1 cellular context compared by ENCODE assay signal in the genomic region with DNA sequence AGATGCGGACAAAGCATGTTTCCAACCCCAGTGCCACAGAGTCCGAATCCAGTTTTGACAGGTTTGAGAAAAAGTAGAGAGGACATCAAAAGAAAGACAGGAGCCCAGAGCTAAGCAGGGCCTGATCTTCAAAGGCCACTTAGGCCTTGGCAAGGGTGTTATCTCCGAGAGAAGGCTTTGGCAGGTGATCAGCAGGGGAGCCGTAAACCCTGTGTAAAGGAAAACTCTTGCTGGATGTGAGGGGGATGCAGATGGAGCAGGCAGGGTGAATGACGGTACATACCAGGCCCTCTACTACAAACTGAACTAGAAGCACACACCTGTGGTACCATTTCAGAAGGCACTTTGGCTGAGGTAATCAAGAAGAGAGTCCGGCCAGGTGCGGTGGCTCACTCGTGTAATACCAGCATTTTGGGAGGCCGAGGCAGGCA.
TF ChIP-seq lines count a peak whose summit lies in the region.

No MANE protein-coding gene starts in this region.

TF ChIP-seq in liver, 16 proteins besides CTCF, POLR2A, EP300 and RAD21 (continued from another document):
- TF ChIP-seq NR2F2 (IDR thresholded peaks at IDR 0.05), result no peak
- no peak for TF ChIP-seq GABPA (IDR thresholded peaks at IDR 0.05 in 1 of 2, conservative IDR thresholded peaks at IDR 0.05 in 1 of 2)
- TF ChIP-seq HNF4G (IDR thresholded peaks at IDR 0.05), result no peak
- TF ChIP-seq HNF4A (conservative IDR thresholded peaks at IDR 0.05), result no peak
- TF ChIP-seq, protein P1, sequence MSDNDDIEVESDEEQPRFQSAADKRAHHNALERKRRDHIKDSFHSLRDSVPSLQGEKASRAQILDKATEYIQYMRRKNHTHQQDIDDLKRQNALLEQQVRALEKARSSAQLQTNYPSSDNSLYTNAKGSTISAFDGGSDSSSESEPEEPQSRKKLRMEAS (IDR thresholded peaks at IDR 0.05), result no peak
